Comparison of ENCODE assay signal across 17 cellular contexts in genomic region chr5:87252283-87252605, GRCh38.
"Had no signal": no experiment of that assay in that cellular context is flagged by ENCODE, and none has a peak within 500 bp of the region (broad histone marks: within the 10 kb centered on the region; RNA-seq: fewer than 3 reads in every experiment).

No MANE protein-coding gene starts in this region.

- H3K4me3 ChIP-seq: coronary artery, dorsolateral prefrontal cortex, heart right ventricle, suprapubic skin, tibial artery had no signal

- H3K9me3 ChIP-seq: heart right ventricle, neutrophil, suprapubic skin, tibial artery had no signal

- FAIRE-seq: frontal cortex, islet of Langerhans, small intestine had no signal

- DNase-seq: dorsolateral prefrontal cortex; effector CD8-positive, alpha-beta T cell; heart right ventricle; hypothalamus; kidney glomerular epithelial cell; mesendoderm; naive B cell; nephron progenitor cell; small intestine; stimulated activated CD4-positive, alpha-beta T cell treated with anti-CD3 and anti-CD28 coated beads, Interleukin-12 subunit alpha, Interleukin-12 subunit beta, amount 100 ng/mL, for 4 hours; stimulated activated naive CD4-positive, alpha-beta T cell; tibial artery had no signal

- H3K36me3 ChIP-seq: heart right ventricle, neutrophil, suprapubic skin, tibial artery had no signal

- H3K27me3 ChIP-seq: dorsolateral prefrontal cortex, heart right ventricle, neutrophil, suprapubic skin, tibial artery had no signal

- H3K27ac ChIP-seq: coronary artery, dorsolateral prefrontal cortex, heart right ventricle, neutrophil, suprapubic skin, tibial artery had no signal

- H3K4me1 ChIP-seq: suprapubic skin, tibial artery had no signal
